1 cellular context compared by ENCODE assay signal in genomic region chr10:103120977-103121735, GRCh38.
TF ChIP-seq lines count a peak whose summit lies in the region.

No MANE protein-coding gene starts in this region.

TF ChIP-seq in HepG2, 621 proteins besides CTCF, POLR2A, EP300 and RAD21 (continued from another document):
- TF ChIP-seq ZSCAN20 (CRISPR knock-in tag; IDR thresholded peaks at IDR 0.05; ENCODE audit: borderline replicate concordance) (no peak), FOXP1 (IDR thresholded peaks at IDR 0.05) (0 out of 2 replicates have a peak, but pooled peaks have one; percentile 10), FOXP1 (CRISPR knock-in tag; IDR thresholded peaks at IDR 0.05) (peak; percentile 88)
